ENCODE assay signal across 11 cellular contexts in the genomic region with DNA sequence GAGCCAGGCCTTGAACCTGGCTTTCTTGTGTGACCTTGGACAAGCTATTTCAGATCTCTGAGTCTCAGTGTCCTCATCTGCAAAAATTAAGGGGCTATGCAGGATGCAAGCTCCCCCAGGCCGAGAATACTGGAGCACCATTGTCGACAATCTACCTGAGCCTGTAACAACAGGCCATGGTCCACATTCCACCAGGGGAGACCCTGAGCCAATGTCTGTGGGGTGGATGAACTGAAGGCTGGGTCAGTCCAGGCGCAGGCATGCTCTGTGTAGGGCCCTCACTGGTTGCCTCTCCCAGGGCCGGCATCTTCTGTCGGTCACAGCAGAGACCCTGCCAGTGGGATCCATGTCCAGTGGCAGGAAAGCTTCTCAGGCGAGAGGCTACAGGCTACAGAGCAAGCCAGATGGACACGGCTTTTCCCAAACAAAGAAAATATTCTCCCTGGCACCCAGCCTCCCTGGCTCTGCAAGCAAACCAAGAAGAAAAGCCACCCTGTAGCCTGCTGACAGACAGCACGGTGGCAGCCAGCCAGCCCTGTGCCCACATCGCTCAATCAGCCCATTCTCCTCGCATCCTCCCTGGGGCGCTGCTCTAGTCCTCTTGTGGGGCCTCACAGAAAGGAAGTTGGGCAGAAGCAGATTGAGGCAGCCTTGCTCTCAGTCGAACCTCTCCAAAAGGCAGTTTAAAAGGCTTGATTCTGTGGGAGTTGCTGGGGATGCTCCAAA. TPM values are rescaled to one million over a fixed set of nuclear protein-coding genes. Genes with fewer than 3 reads are reported as not detected.
DNase-seq lines count a peak whose midpoint lies in the region; ATAC-seq lines count a peak whose summit lies in the region.
"Had no signal": no experiment of that assay in that cellular context is flagged by ENCODE, and none has a peak within 500 bp of the region (broad histone marks: within the 10 kb centered on the region; RNA-seq: fewer than 3 reads in every experiment).

No MANE protein-coding gene starts in this region.

- H3K4me2 ChIP-seq in trophoblast cell (ENCODE audit: low read length): no peak overlapping the region

- peak overlapping the region in 1 of 2 donors; percentile 83 for H3K27ac Mint-ChIP-seq in stimulated activated naive CD8-positive, alpha-beta T cell treated with anti-CD3 and anti-CD28 coated beads, Interleukin-15, amount 100 ng/mL, for 72 hours

- no peak overlapping the region for H4K12ac ChIP-seq in trophoblast cell (ENCODE audit: low read depth, low read length)

- 58% methylated on average over 12 of the region's 12 CpGs for WGBS in right cardiac atrium
- no CpG with 5 or more reads among the region's 12 CpGs for WGBS in trophoblast cell (ENCODE audit: extremely low coverage, insufficient coverage, insufficient read length)

- intact Hi-C loops in right cardiac atrium (cut with DNase I) (no loop called here), posterior vena cava (cut with DNase I) (loop anchor here in 1 of 2 donors (10.0 kb wide), 1 partner anchor 850 kb away; no protein-coding TSS in a partner anchor)

- no peak overlapping the region for H2BK12ac ChIP-seq in trophoblast cell (ENCODE audit: low read length)

- H3K4me1 Mint-ChIP-seq in stimulated activated naive CD8-positive, alpha-beta T cell treated with anti-CD3 and anti-CD28 coated beads, Interleukin-15, amount 100 ng/mL, for 72 hours: peaks cover 12% of the 10 kb centered on the region

- no peak overlapping the region for H3K9ac ChIP-seq in trophoblast cell (ENCODE audit: low read length)

- no peaks in the 10 kb centered on the region for H3K9me3 Mint-ChIP-seq in stimulated activated naive CD8-positive, alpha-beta T cell treated with anti-CD3 and anti-CD28 coated beads, Interleukin-15, amount 100 ng/mL, for 72 hours
- H3K9me3 Mint-ChIP-seq: naive thymus-derived CD8-positive, alpha-beta T cell had no signal

- H3K36me3 ChIP-seq in trophoblast cell (ENCODE audit: control insufficient read depth in 1 of 2, insufficient read depth in 2 of 2, low read length in 2 of 2): no peaks in the 10 kb centered on the region
- H3K36me3 ChIP-seq: SJSA1 had no signal

- no peaks in the 10 kb centered on the region for H3K79me2 ChIP-seq in trophoblast cell (ENCODE audit: control insufficient read depth, insufficient read depth, low read length, poor library complexity)

- H3K4me3 ChIP-seq in right cardiac atrium (ENCODE audit: low read length): no peak overlapping the region
- no peak overlapping the region for H3K4me3 ChIP-seq in trophoblast cell (ENCODE audit: low read depth, low read length)
- H3K4me3 ChIP-seq: SJSA1 had no signal

- H4K8ac ChIP-seq in trophoblast cell (ENCODE audit: low read depth, low read length): no peak overlapping the region

- H3K4me1 ChIP-seq in right cardiac atrium (ENCODE audit: control insufficient read depth, insufficient read depth, low read length) (no peaks in the 10 kb centered on the region), trophoblast cell (ENCODE audit: control insufficient read depth in 1 of 2, insufficient read depth in 2 of 2, low read length in 2 of 2) (peaks cover 0 to 4% of the 10 kb centered on the region in 2 experiments)

- ATAC-seq in right cardiac atrium (peak; percentile 41 to 43), HG02642 (IDR thresholded peaks at IDR 0.05; ENCODE audit: poor library complexity, unreplicated experiment) (no peak)
- ATAC-seq in stimulated activated naive CD8-positive, alpha-beta T cell treated with anti-CD3 and anti-CD28 coated beads, Interleukin-15, amount 100 ng/mL, for 72 hours: peak; percentile 73

- H3K9me3 ChIP-seq in right cardiac atrium (ENCODE audit: control insufficient read depth, low read length): no peaks in the 10 kb centered on the region
- no peaks in the 10 kb centered on the region for H3K9me3 ChIP-seq in trophoblast cell (ENCODE audit: insufficient read depth, low read depth, low read length)
- H3K9me3 ChIP-seq: SJSA1 had no signal

- H3K18ac ChIP-seq in trophoblast cell (ENCODE audit: low read length): no peak overlapping the region

- in situ Hi-C loops in SK-MEL-5 (cut with HindIII; ENCODE audit: low pct_unique_long_range_greater_than_20kb, low sequenced_read_pairs): no loop called here

- no peak overlapping the region for H3K23ac ChIP-seq in trophoblast cell (ENCODE audit: low read length)

- no peak overlapping the region for H2BK5ac ChIP-seq in trophoblast cell (ENCODE audit: low read depth, low read length, poor library complexity)

- H3K4ac ChIP-seq in trophoblast cell (ENCODE audit: low read depth, low read length): no peak overlapping the region

- H3K27me3 ChIP-seq in right cardiac atrium (ENCODE audit: control insufficient read depth, insufficient read depth) (no peaks in the 10 kb centered on the region), trophoblast cell (ENCODE audit: insufficient read depth, low read length) (no peaks in the 10 kb centered on the region)
- H3K27me3 ChIP-seq: SJSA1 had no signal

- H4K91ac ChIP-seq in trophoblast cell (ENCODE audit: low read depth, low read length): no peak overlapping the region

- no peak overlapping the region for H3K14ac ChIP-seq in trophoblast cell (ENCODE audit: low read length)

- H3K27ac ChIP-seq in right cardiac atrium (ENCODE audit: low read length): no peak overlapping the region
- H3K27ac ChIP-seq in trophoblast cell (ENCODE audit: low read depth, low read length): no peak overlapping the region
- H3K27ac ChIP-seq: SJSA1 had no signal

- H3K79me1 ChIP-seq in trophoblast cell (ENCODE audit: low read length): no peaks in the 10 kb centered on the region

- H3K4me3 Mint-ChIP-seq in stimulated activated naive CD8-positive, alpha-beta T cell treated with anti-CD3 and anti-CD28 coated beads, Interleukin-15, amount 100 ng/mL, for 72 hours: no peak overlapping the region

- H2AFZ ChIP-seq in trophoblast cell (ENCODE audit: insufficient read depth, low read length, poor library complexity): no peak overlapping the region

- no peak overlapping the region for H2BK120ac ChIP-seq in trophoblast cell (ENCODE audit: insufficient read depth, low read length, poor library complexity)

- DNase-seq in NCI-H2081 (lab: John Stamatoyannopoulos, UW) (peak; percentile 57 to 67), NCI-H2081 treated with DMSO at 0.1 percent for 48 hours (lab: John Stamatoyannopoulos, UW) (no peak), SK-MEL-5 (ENCODE audit: low read depth, low spot score) (peak; percentile 98), right cardiac atrium (peak in 2 of 3 donors; percentile 25 to 63), trophoblast cell (no peak), posterior vena cava (ENCODE audit: low spot score) (no peak)
- DNase-seq in stimulated activated naive CD8-positive, alpha-beta T cell treated with anti-CD3 and anti-CD28 coated beads, Interleukin-15, amount 100 ng/mL, for 72 hours: peak in 1 of 2 donors; percentile 20
- DNase-seq: activated effector memory CD4-positive, alpha-beta T cell treated with Interleukin-2 at 50 U/mL for 16 hours had no signal

- H3K27me3 Mint-ChIP-seq in stimulated activated naive CD8-positive, alpha-beta T cell treated with anti-CD3 and anti-CD28 coated beads, Interleukin-15, amount 100 ng/mL, for 72 hours: no peaks in the 10 kb centered on the region

- no peak overlapping the region for H2AK5ac ChIP-seq in trophoblast cell (ENCODE audit: low read length)

RNA-seq across cellular contexts. Expression of gene FZD7, which starts 48.7 kb away (rescaled TPM):
- total RNA-seq in SK-MEL-5 (2014; rRNA removed; shearing (Covaris generic)): 12.7 and 13.2 TPM in 2 replicates
- polyA plus RNA-seq in SK-MEL-5 (2015; cell fraction: cytosol; rRNA removed): 12.8 and 17.7 TPM in 2 replicates
- polyA plus RNA-seq in SK-MEL-5 (2015; cell fraction: nucleus; rRNA removed): 5.6 and 7.5 TPM in 2 replicates
- total RNA-seq in right cardiac atrium (10 to 100 TPM; 15.2 to 34.3 (median 27.9) TPM), posterior vena cava (10 to 100 TPM; 20.9 to 32.0 TPM)
- polyA plus RNA-seq in right cardiac atrium: 8.0 TPM
- 8.7 and 9.3 TPM in 2 replicates for polyA plus RNA-seq in trophoblast cell (2013)

Comparison
In these comparisons a context has a peak if more than half of its experiments do, and no peak if none do; other contexts are left out.
1. DNase-seq: peak in NCI-H2081 (2 of 2), SK-MEL-5 (single experiment) and right cardiac atrium (2 of 3); none in NCI-H2081 treated with DMSO at 0.1 percent for 48 hours (single experiment), trophoblast cell (0 of 2) and posterior vena cava (single experiment).